Comparison of ENCODE assay signal across 8 cellular contexts in the genomic region with DNA sequence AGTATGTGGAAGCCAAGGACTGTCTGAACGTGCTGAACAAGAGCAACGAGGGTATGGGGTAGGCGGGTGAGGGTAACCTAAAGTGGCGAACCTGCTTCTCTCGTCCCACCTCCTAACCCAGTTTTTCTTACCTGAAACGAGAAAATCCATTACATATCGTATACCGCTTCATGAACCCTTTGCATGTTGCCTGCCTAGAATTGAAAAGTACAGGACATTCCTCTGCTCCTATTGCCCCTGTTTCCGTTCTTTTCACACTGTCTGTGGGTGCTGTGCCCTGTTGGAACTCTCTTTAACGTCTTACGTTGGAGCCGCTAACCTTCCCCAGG. TPM values are rescaled to one million over a fixed set of nuclear protein-coding genes. Genes with fewer than 3 reads are reported as not detected.
A peak's percentile ranks its signal among the peaks of the same experiment; 100 is the strongest.
DNase-seq lines count a peak whose midpoint lies in the region; ATAC-seq and TF ChIP-seq lines count a peak whose summit lies in the region.

No MANE protein-coding gene starts in this region.

- peak overlapping the region; percentile 66 to 96 for H3K9ac ChIP-seq in liver (ENCODE audit: low read depth in 1 of 2, low read length in 2 of 2)

- H3K4me3 Mint-ChIP-seq in activated CD4-positive, alpha-beta T cell treated with anti-CD3 and anti-CD28 coated beads for 36 hours, result peak overlapping the region; percentile 85

- intact Hi-C loops in activated CD4-positive, alpha-beta T cell treated with anti-CD3 and anti-CD28 coated beads for 36 hours (cut with DNase I, micrococcal nuclease), result loop anchor here (1.0 to 2.0 kb wide), 13 partner anchors 25 to 330 kb away; partner anchors contain the start of genes AAAS (in 2 of the 2), ESPL1 (in 2 of the 2), ATF7 (in 1 of the 2) and CSAD (in 1 of the 2)
- intact Hi-C loops in thyroid gland (cut with DNase I), result no loop called here

- in situ Hi-C loops in astrocyte of the spinal cord (cut with HindIII; ENCODE audit: low sequenced_read_pairs), result no loop called here

- H3K36me3 ChIP-seq in liver (ENCODE audit: control insufficient read depth in 4 of 4, insufficient read depth in 3 of 4, low read depth in 1 of 4, low read length in 3 of 4) (peaks cover 0 to 11% (median 5%) of the 10 kb centered on the region in 4 donors), thyroid gland (peaks cover 0 to 6% of the 10 kb centered on the region in 2 donors)

- H3K9me3 ChIP-seq in liver (ENCODE audit: control insufficient read depth in 4 of 4, low read length in 3 of 4) (no peaks in the 10 kb centered on the region), thyroid gland (no peaks in the 10 kb centered on the region)

- TF ChIP-seq RAD21 in liver (IDR thresholded peaks at IDR 0.05), result no peak

- POLR2A ChIA-PET in activated CD4-positive, alpha-beta T cell treated with anti-CD3 and anti-CD28 coated beads for 36 hours (lab: Charles Lee), result interaction anchor here (0.8 to 2.1 kb wide), 6 partner anchors 25 to 217 kb away, joined by 3 to 15 read pairs (median 6); partner anchors contain the start of genes AAAS, CSAD, SPRYD3 and ZNF740

- no peaks in the 10 kb centered on the region for H3K27me3 Mint-ChIP-seq in activated CD4-positive, alpha-beta T cell treated with anti-CD3 and anti-CD28 coated beads for 36 hours

- peak overlapping the region; percentile 94 for H3K27ac Mint-ChIP-seq in activated CD4-positive, alpha-beta T cell treated with anti-CD3 and anti-CD28 coated beads for 36 hours

- peaks cover 71% of the 10 kb centered on the region for H3K36me3 Mint-ChIP-seq in activated CD4-positive, alpha-beta T cell treated with anti-CD3 and anti-CD28 coated beads for 36 hours (ENCODE audit: low read depth)

- TF ChIP-seq POLR2A in thyroid gland (IDR thresholded peaks at IDR 0.05), result no peak

- peak overlapping the region; percentile 73 to 79 for H3K27ac ChIP-seq in liver (ENCODE audit: low read depth in 1 of 2, low read length in 2 of 2)
- peak overlapping the region; percentile 71 to 82 (median 76) for H3K27ac ChIP-seq in thyroid gland

- peaks cover 52% of the 10 kb centered on the region for H3K4me1 Mint-ChIP-seq in activated CD4-positive, alpha-beta T cell treated with anti-CD3 and anti-CD28 coated beads for 36 hours

- peak overlapping the region; percentile 93 for H3K4me3 ChIP-seq in astrocyte of the spinal cord (ENCODE audit: low read depth, low read length)
- peak overlapping the region; percentile 74 to 99 (median 83) for H3K4me3 ChIP-seq in liver (ENCODE audit: low read depth in 1 of 3, low read length in 3 of 3)
- peak overlapping the region; percentile 18 to 86 (median 68) for H3K4me3 ChIP-seq in thyroid gland (replicated peaks in 1 of 3)

- no peak for DNase-seq in activated CD4-positive, alpha-beta T cell treated with anti-CD3 and anti-CD28 coated beads for 36 hours
- DNase-seq in activated CD4-positive, alpha-beta T cell treated with anti-CD3 and anti-CD28 coated beads for 1 hour, result no peak
- DNase-seq in astrocyte of the spinal cord (ENCODE audit: low read depth, low spot score), result no peak
- DNase-seq in thyroid gland, result no peak
- DNase-seq in dedifferentiated amniotic fluid mesenchymal stem cell (ENCODE audit: extremely low spot score), result no peak
- no peak for DNase-seq in NOMO-1 treated with DMSO at 0.1 percent for 48 hours (lab: John Stamatoyannopoulos, UW; ENCODE audit: unreplicated experiment)
- DNase-seq in HuH-7.5 (ENCODE audit: low spot score), result no peak

- peaks cover 7 to 33% (median 25%) of the 10 kb centered on the region in 4 donors for H3K4me1 ChIP-seq in liver (ENCODE audit: control insufficient read depth in 4 of 4, insufficient read depth in 4 of 4, low read length in 3 of 4)
- peaks cover 40 to 51% of the 10 kb centered on the region in 2 donors for H3K4me1 ChIP-seq in thyroid gland

- ATAC-seq in activated CD4-positive, alpha-beta T cell treated with anti-CD3 and anti-CD28 coated beads for 36 hours, result no peak

- H3K9me3 Mint-ChIP-seq in activated CD4-positive, alpha-beta T cell treated with anti-CD3 and anti-CD28 coated beads for 36 hours (ENCODE audit: low read depth), result no peaks in the 10 kb centered on the region

- no peak for TF ChIP-seq CTCF in astrocyte of the spinal cord (IDR thresholded peaks at IDR 0.05; ENCODE audit: low read depth, low read length)
- no peak for TF ChIP-seq CTCF in liver (IDR thresholded peaks at IDR 0.05; ENCODE audit: low read depth, low read length, missing input control)
- TF ChIP-seq CTCF in thyroid gland (IDR thresholded peaks at IDR 0.05), result no peak

- CTCF ChIA-PET in activated CD4-positive, alpha-beta T cell treated with anti-CD3 and anti-CD28 coated beads for 36 hours (lab: Charles Lee), result interaction anchor here (0.6 to 18.7 kb wide), 13 partner anchors 9 to 193 kb away, joined by 3 to 173 read pairs (median 4); partner anchors contain the start of genes AAAS, ESPL1 and SOAT2

- no peaks in the 10 kb centered on the region for H3K27me3 ChIP-seq in liver (ENCODE audit: control insufficient read depth in 4 of 4, insufficient read depth in 4 of 4, low read length in 3 of 4)
- H3K27me3 ChIP-seq in thyroid gland, result no peaks in the 10 kb centered on the region

- 3% methylated on average over 12 of the region's 12 CpGs for WGBS in liver
- WGBS in thyroid gland, 2 donors, result 3 to 5% methylated on average over 12 of the region's 12 CpGs

TF ChIP-seq in liver, 16 proteins besides CTCF, POLR2A, EP300 and RAD21 (continues in another document):
- TF ChIP-seq EGR1 (IDR thresholded peaks at IDR 0.05; ENCODE audit: low read depth in 2 of 2) (no peak), TAF1 (conservative IDR thresholded peaks at IDR 0.05) (no peak), HNF4A (conservative IDR thresholded peaks at IDR 0.05) (no peak), YY1 (IDR thresholded peaks at IDR 0.05) (no peak), NR2F2 (IDR thresholded peaks at IDR 0.05) (no peak), RXRA (IDR thresholded peaks at IDR 0.05) (no peak), JUND (IDR thresholded peaks at IDR 0.05) (no peak), SP1 (IDR thresholded peaks at IDR 0.05) (no peak)
- TF ChIP-seq, protein P1, sequence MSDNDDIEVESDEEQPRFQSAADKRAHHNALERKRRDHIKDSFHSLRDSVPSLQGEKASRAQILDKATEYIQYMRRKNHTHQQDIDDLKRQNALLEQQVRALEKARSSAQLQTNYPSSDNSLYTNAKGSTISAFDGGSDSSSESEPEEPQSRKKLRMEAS (IDR thresholded peaks at IDR 0.05), result no peak
- TF ChIP-seq, protein P2, sequence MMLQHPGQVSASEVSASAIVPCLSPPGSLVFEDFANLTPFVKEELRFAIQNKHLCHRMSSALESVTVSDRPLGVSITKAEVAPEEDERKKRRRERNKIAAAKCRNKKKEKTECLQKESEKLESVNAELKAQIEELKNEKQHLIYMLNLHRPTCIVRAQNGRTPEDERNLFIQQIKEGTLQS (IDR thresholded peaks at IDR 0.05), result no peak
- TF ChIP-seq, protein P3, sequence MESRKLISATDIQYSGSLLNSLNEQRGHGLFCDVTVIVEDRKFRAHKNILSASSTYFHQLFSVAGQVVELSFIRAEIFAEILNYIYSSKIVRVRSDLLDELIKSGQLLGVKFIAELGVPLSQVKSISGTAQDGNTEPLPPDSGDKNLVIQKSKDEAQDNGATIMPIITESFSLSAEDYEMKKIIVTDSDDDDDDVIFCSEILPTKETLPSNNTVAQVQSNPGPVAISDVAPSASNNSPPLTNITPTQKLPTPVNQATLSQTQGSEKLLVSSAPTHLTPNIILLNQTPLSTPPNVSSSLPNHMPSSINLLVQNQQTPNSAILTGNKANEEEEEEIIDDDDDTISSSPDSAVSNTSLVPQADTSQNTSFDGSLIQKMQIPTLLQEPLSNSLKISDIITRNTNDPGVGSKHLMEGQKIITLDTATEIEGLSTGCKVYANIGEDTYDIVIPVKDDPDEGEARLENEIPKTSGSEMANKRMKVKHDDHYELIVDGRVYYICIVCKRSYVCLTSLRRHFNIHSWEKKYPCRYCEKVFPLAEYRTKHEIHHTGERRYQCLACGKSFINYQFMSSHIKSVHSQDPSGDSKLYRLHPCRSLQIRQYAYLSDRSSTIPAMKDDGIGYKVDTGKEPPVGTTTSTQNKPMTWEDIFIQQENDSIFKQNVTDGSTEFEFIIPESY (IDR thresholded peaks at IDR 0.05), result no peak

RNA-seq across cellular contexts. Expression of gene PFDN5, which starts 0.5 kb away (rescaled TPM):
- 100 to 1,000 TPM; 253 to 322 TPM for total RNA-seq in activated CD4-positive, alpha-beta T cell treated with anti-CD3 and anti-CD28 coated beads for 36 hours
- 100 to 1,000 TPM; 118 to 176 TPM for total RNA-seq in liver
- 100 to 1,000 TPM; 237 to 245 TPM for polyA plus RNA-seq in liver
- total RNA-seq in thyroid gland, result 1,000 to 10,000 TPM in 1 of 4 donors, 100 to 1,000 TPM in 3; 656 to 1,200 (median 763) TPM

RNA-seq across cellular contexts. Expression of gene MYG1, which starts 3.6 kb away (rescaled TPM):
- total RNA-seq in activated CD4-positive, alpha-beta T cell treated with anti-CD3 and anti-CD28 coated beads for 36 hours, result 10 to 100 TPM; 61.9 to 68.8 TPM
- total RNA-seq in liver (10 to 100 TPM; 15.0 to 18.8 TPM), thyroid gland (10 to 100 TPM; 36.7 to 63.8 (median 51.6) TPM)
- 10 to 100 TPM; 19.8 to 28.0 TPM for polyA plus RNA-seq in liver

RNA-seq across cellular contexts. Expression of gene AAAS, which starts 25.6 kb away (rescaled TPM):
- 10 to 100 TPM; 65.5 to 72.5 TPM for total RNA-seq in activated CD4-positive, alpha-beta T cell treated with anti-CD3 and anti-CD28 coated beads for 36 hours
- 10 to 100 TPM; 25.4 to 37.0 TPM for total RNA-seq in liver
- polyA plus RNA-seq in liver, result 10 to 100 TPM; 17.3 to 18.8 TPM
- 10 to 100 TPM; 45.6 to 67.6 (median 47.2) TPM for total RNA-seq in thyroid gland

RNA-seq across cellular contexts. Expression of gene ESPL1, which starts 27.8 kb away (rescaled TPM):
- 10 to 100 TPM; 60.8 to 66.9 TPM for total RNA-seq in activated CD4-positive, alpha-beta T cell treated with anti-CD3 and anti-CD28 coated beads for 36 hours
- total RNA-seq in liver (10 to 100 TPM in 1 of 2 donors, 1 to 10 TPM in 1; 3.4 to 19.3 TPM), thyroid gland (1 to 10 TPM in 1 of 4 donors, under 1 TPM in 3; 0.13 to 1.5 (median 0.52) TPM)
- polyA plus RNA-seq in liver, result 1 to 10 TPM; 2.8 to 3.9 TPM

RNA-seq across cellular contexts. Expression of gene SP7, which starts 40.3 kb away (rescaled TPM):
- total RNA-seq in activated CD4-positive, alpha-beta T cell treated with anti-CD3 and anti-CD28 coated beads for 36 hours, result not detected
- total RNA-seq in liver (not detected), thyroid gland (not detected)
- not detected for polyA plus RNA-seq in liver
